Comparison of ENCODE assay signal across 8 cellular contexts in genomic region chr15:45521596-45522167, GRCh38. TPM values are rescaled to one million over a fixed set of nuclear protein-coding genes. Genes with fewer than 3 reads are reported as not detected.
DNase-seq lines count a peak whose midpoint lies in the region; ATAC-seq, FAIRE-seq and TF ChIP-seq lines count a peak whose summit lies in the region.

No MANE protein-coding gene starts in this region.

- in situ Hi-C loops in GM12878 (cut with MboI), result no loop called here

- H3K4me2 ChIP-seq in MM.1S (ENCODE audit: low read depth, low read length) (peak overlapping the region; percentile 98), GM12878 (ENCODE audit: control insufficient read depth, insufficient read depth) (peak overlapping the region; percentile 97)

- H2AFZ ChIP-seq in MM.1S (ENCODE audit: low read length), result peak overlapping the region; percentile 100
- H2AFZ ChIP-seq in GM12878 (ENCODE audit: control insufficient read depth, low read depth, low read length), result peak overlapping the region; percentile 86

- no peak for TF ChIP-seq RAD21 in GM12878 (IDR thresholded peaks at IDR 0.05; ENCODE audit: insufficient read depth, low read depth, low read length)

- ATAC-seq in GM19025 (IDR thresholded peaks at IDR 0.05; ENCODE audit: low read depth, unreplicated experiment) (peak; percentile 3), GM12878 (peak; percentile 60), left colon (peak; percentile 78), HG02678 (IDR thresholded peaks at IDR 0.05; ENCODE audit: unreplicated experiment) (no peak)

- H3K79me2 ChIP-seq in MM.1S (ENCODE audit: low read length) (no peaks in the 10 kb centered on the region), GM12878 (ENCODE audit: control insufficient read depth, insufficient read depth, low read length) (no peaks in the 10 kb centered on the region)

- no peak overlapping the region; the same call in 1 of the 2 replicates for H3K27ac ChIP-seq in MM.1S (ENCODE audit: low read length)
- H3K27ac ChIP-seq in GM12878 (ENCODE audit: control insufficient read depth, insufficient read depth), result no peak overlapping the region
- peak overlapping the region; percentile 48 for H3K27ac ChIP-seq in temporal lobe (ENCODE audit: low read depth, low read length)

- SMC1A ChIA-PET in GM12878 (lab: Charles Lee; ENCODE audit: uncharacterized antibody, unreplicated experiment), result interaction anchor here (0.7 to 1.7 kb wide), 9 partner anchors 15 to 92 kb away, joined by 3 to 12 read pairs (median 3); partner anchors contain the start of gene BLOC1S6

- FAIRE-seq in GM12878 (lab: Jason Lieb, UNC), result no peak

- TF ChIP-seq EP300 in GM12878 (IDR thresholded peaks at IDR 0.05; ENCODE audit: borderline replicate concordance in 1 of 2, control insufficient read depth in 1 of 2, low read depth in 2 of 2, low read length in 2 of 2), result no peak

- WGBS in GM12878 (ENCODE audit: insufficient coverage, insufficient replicate concordance, low lambda C conversion rate, missing lambda C conversion rate), result 7% methylated on average over 15 of the region's 15 CpGs

- H3F3A ChIP-seq in MM.1S (ENCODE audit: insufficient read depth, low read length), result peaks cover 19% of the 10 kb centered on the region

- H3K4me1 ChIP-seq in MM.1S (ENCODE audit: low read length), result peaks cover 9% of the 10 kb centered on the region
- H3K4me1 ChIP-seq in GM12878 (ENCODE audit: control insufficient read depth, insufficient read depth, low read length), result peaks cover 4% of the 10 kb centered on the region; the same call in 1 of the 2 replicates

- POLR2A ChIA-PET in GM12878 (lab: Charles Lee), result interaction anchor here (0.5 to 1.0 kb wide), 5 partner anchors 19 to 116 kb away, joined by 3 to 4 read pairs (median 4); partner anchors contain the start of gene BLOC1S6

- H3K36me3 ChIP-seq in MM.1S (replicated peaks; ENCODE audit: insufficient read depth, low read length) (no peaks in the 10 kb centered on the region), GM12878 (ENCODE audit: control insufficient read depth in 2 of 2, insufficient read depth in 2 of 2, low read length in 1 of 2) (no peaks in the 10 kb centered on the region)

- H3K9ac ChIP-seq in MM.1S (ENCODE audit: low read length) (peak overlapping the region; percentile 63), GM12878 (ENCODE audit: control insufficient read depth, insufficient read depth, low read length) (peak overlapping the region; percentile 32; the same call in 1 of the 2 replicates)

- no peak for DNase-seq in AG09309 (ENCODE audit: low read depth)
- DNase-seq in MM.1S, result peak; percentile 38
- DNase-seq in GM12878 (ENCODE audit: low read depth, low spot score), result no peak
- peak; percentile 30 to 34 for DNase-seq in left colon
- DNase-seq in stimulated activated CD4-positive, alpha-beta T cell treated with anti-CD3 and anti-CD28 coated beads, Interleukin-4, amount 100 ng/mL, for 24 hours, result no peak

- TF ChIP-seq CTCF in AG09309 (IDR thresholded peaks at IDR 0.05; ENCODE audit: control insufficient read depth, insufficient read depth, low read depth, low read length, missing control alignments), result no peak
- no peak for TF ChIP-seq CTCF in MM.1S (IDR thresholded peaks at IDR 0.05; ENCODE audit: low read length)
- no peak for TF ChIP-seq CTCF in GM12878 (IDR thresholded peaks at IDR 0.05 in 2 of 3, conservative IDR thresholded peaks at IDR 0.05 in 1 of 3; ENCODE audit: control insufficient read depth in 2 of 3, extremely low read depth in 1 of 3, insufficient read depth in 1 of 3, low read depth in 3 of 3, low read length in 3 of 3)

- no peaks in the 10 kb centered on the region for H4K20me1 ChIP-seq in MM.1S (ENCODE audit: insufficient read depth, low read length)
- H4K20me1 ChIP-seq in GM12878 (ENCODE audit: control insufficient read depth, insufficient read depth), result no peaks in the 10 kb centered on the region

- no peaks in the 10 kb centered on the region for H3K9me2 ChIP-seq in MM.1S (replicated peaks; ENCODE audit: insufficient read depth, low read length)

- H3K9me3 ChIP-seq in MM.1S (replicated peaks; ENCODE audit: insufficient read depth, low read length) (no peaks in the 10 kb centered on the region), GM12878 (replicated peaks; ENCODE audit: control insufficient read depth, insufficient read depth, low read length) (no peaks in the 10 kb centered on the region)

- RAD21 ChIA-PET in GM12878 (lab: Charles Lee; ENCODE audit: unreplicated experiment), result interaction anchor here (0.7 to 1.3 kb wide), 2 partner anchors 64 to 90 kb away, joined by 3 to 5 read pairs; no protein-coding TSS in a partner anchor

- CTCF ChIA-PET in GM12878 (lab: Yijun Ruan, JAX), result interaction anchor here (0.7 to 2.8 kb wide), 8 partner anchors 10 to 92 kb away, joined by 3 to 12 read pairs (median 4); no protein-coding TSS in a partner anchor

- intact Hi-C loops in GM12878 (cut with micrococcal nuclease; ENCODE audit: unreplicated experiment), result loop anchor here (2.0 to 5.0 kb wide), 2 partner anchors 66 to 91 kb away; partner anchors contain the start of gene BLOC1S6
- intact Hi-C loops in left colon (cut with DNase I, micrococcal nuclease), result loop anchor here in 1 of 2 donors (2.0 to 5.0 kb wide), 2 partner anchors 65 to 91 kb away; partner anchors contain the start of gene BLOC1S6

- TF ChIP-seq POLR2A in GM12878 (IDR thresholded peaks at IDR 0.05; ENCODE audit: low read depth, low read length), result no peak

- no TSS peak for BruUV-seq in GM12878 (replicated peaks; lab: Mats Ljungman, UMichigan)

- peak overlapping the region; percentile 80 for H3K4me3 ChIP-seq in AG09309 (ENCODE audit: control insufficient read depth, low read depth, low read length)
- H3K4me3 ChIP-seq in MM.1S (ENCODE audit: low read length), result peak overlapping the region; percentile 93
- peak overlapping the region; percentile 56; the same call in 1 of the 2 replicates for H3K4me3 ChIP-seq in GM12878

- no peaks in the 10 kb centered on the region for H3K27me3 ChIP-seq in MM.1S (replicated peaks; ENCODE audit: insufficient read depth, low read length)
- H3K27me3 ChIP-seq in GM12878 (replicated peaks in 1 of 2; ENCODE audit: control insufficient read depth in 2 of 2, insufficient read depth in 2 of 2, low read length in 1 of 2), result no peaks in the 10 kb centered on the region; a peak in 1 of 4 replicates

TF ChIP-seq in GM12878, 131 proteins besides CTCF, POLR2A, EP300 and RAD21 (continues in another document):
- TF ChIP-seq RBBP5 (conservative IDR thresholded peaks at IDR 0.05) (no peak), ZNF24 (IDR thresholded peaks at IDR 0.05) (no peak), ZNF217 (IDR thresholded peaks at IDR 0.05) (no peak), MAX (IDR thresholded peaks at IDR 0.05; ENCODE audit: low read depth, low read length) (no peak), IKZF2 (IDR thresholded peaks at IDR 0.05) (no peak), SIN3A (IDR thresholded peaks at IDR 0.05; ENCODE audit: low read depth, low read length) (no peak), HCFC1 (IDR thresholded peaks at IDR 0.05; ENCODE audit: low read length) (no peak), ZSCAN29 (IDR thresholded peaks at IDR 0.05) (no peak)
- TF ChIP-seq, protein P1, sequence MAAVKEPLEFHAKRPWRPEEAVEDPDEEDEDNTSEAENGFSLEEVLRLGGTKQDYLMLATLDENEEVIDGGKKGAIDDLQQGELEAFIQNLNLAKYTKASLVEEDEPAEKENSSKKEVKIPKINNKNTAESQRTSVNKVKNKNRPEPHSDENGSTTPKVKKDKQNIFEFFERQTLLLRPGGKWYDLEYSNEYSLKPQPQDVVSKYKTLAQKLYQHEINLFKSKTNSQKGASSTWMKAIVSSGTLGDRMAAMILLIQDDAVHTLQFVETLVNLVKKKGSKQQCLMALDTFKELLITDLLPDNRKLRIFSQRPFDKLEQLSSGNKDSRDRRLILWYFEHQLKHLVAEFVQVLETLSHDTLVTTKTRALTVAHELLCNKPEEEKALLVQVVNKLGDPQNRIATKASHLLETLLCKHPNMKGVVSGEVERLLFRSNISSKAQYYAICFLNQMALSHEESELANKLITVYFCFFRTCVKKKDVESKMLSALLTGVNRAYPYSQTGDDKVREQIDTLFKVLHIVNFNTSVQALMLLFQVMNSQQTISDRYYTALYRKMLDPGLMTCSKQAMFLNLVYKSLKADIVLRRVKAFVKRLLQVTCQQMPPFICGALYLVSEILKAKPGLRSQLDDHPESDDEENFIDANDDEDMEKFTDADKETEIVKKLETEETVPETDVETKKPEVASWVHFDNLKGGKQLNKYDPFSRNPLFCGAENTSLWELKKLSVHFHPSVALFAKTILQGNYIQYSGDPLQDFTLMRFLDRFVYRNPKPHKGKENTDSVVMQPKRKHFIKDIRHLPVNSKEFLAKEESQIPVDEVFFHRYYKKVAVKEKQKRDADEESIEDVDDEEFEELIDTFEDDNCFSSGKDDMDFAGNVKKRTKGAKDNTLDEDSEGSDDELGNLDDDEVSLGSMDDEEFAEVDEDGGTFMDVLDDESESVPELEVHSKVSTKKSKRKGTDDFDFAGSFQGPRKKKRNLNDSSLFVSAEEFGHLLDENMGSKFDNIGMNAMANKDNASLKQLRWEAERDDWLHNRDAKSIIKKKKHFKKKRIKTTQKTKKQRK (IDR thresholded peaks at IDR 0.05; ENCODE audit: low read depth, low read length), result no peak

RNA-seq across cellular contexts. Expression of gene SLC30A4, which starts 0.9 kb away (rescaled TPM):
- total RNA-seq in GM12878 (2013; cell fraction: nucleolus; rRNA removed), result 0.88 and 1.1 TPM in 2 replicates
- total RNA-seq in GM12878 (2014; rRNA removed) (0.17 and 0.22 TPM in 2 replicates), GM12878 (2014; rRNA removed; fragmentation: Illumina TruSeq; extraction: Trizol) (0.28 and 0.31 TPM in 2 replicates), GM12878 (2021) (0.26 and 0.29 TPM in 2 replicates), left colon (10 to 100 TPM; 14.5 to 18.3 TPM), temporal lobe (22.9 TPM)
- 0.24 TPM for polyA plus RNA-seq in GM12878 (2011; ENCODE audit: low read depth)
- polyA plus RNA-seq in GM12878 (2011; rRNA removed) (0.06 and 0.07 TPM in 2 replicates), GM12878 (2014; fragmentation: Illumina TruSeq; extraction: Trizol) (0.18 and 0.41 TPM in 2 replicates), GM12878 (2014; fragmentation: Nextera tagmentation; extraction: Ambion mirVana) (under 1 TPM; 0.16 to 0.29 TPM), GM12878 (2014; rRNA removed) (0.06 and 0.23 TPM in 2 replicates), GM12878 (2016; fragmentation: Nextera tagmentation; extraction: Ambion mirVana) (under 1 TPM; 0.05 to 0.23 TPM)
- polyA plus RNA-seq in GM12878 (2011; cell fraction: cytosol; rRNA removed), result 0.01 and 0.03 TPM in 2 replicates
- 0.03 and 0.04 TPM in 2 replicates for polyA plus RNA-seq in GM12878 (2011; cell fraction: nucleus; rRNA removed)
- 0.27 and 0.45 TPM in 2 replicates for polyA plus RNA-seq in GM12878 (2012)
- polyA minus RNA-seq in GM12878 (2011; rRNA and poly(A)+ RNA removed), result 0.05 and 0.07 TPM in 2 replicates
- 0.40 TPM in 1 of 2 replicates, not detected in the other for polyA minus RNA-seq in GM12878 (2011; cell fraction: cytosol; rRNA and poly(A)+ RNA removed)
- 0.10 and 0.12 TPM in 2 replicates for polyA minus RNA-seq in GM12878 (2011; cell fraction: nucleus; rRNA and poly(A)+ RNA removed)

Comparison
In these comparisons a context has a peak if more than half of its experiments do, and no peak if none do; other contexts are left out.
1. DNase-seq: peak in MM.1S (single experiment) and left colon (2 of 2); none in AG09309 (single experiment), GM12878 (single experiment) and stimulated activated CD4-positive, alpha-beta T cell treated with anti-CD3 and anti-CD28 coated beads, Interleukin-4, amount 100 ng/mL, for 24 hours (single experiment).
2. RNA of gene SLC30A4, which starts 0.9 kb away (total RNA-seq): 22.9 TPM in temporal lobe (single experiment) and 14.5 to 18.3 TPM in left colon; 0.17 to 1.1 TPM in GM12878; every median in the first group is over 4 times any median in the second.
3. Peak in every context shown above with its lines, with median percentiles within 50 percentile points of each other: H3K4me3 ChIP-seq.